ENCODE assay signal across 14 cellular contexts in the genomic region with DNA sequence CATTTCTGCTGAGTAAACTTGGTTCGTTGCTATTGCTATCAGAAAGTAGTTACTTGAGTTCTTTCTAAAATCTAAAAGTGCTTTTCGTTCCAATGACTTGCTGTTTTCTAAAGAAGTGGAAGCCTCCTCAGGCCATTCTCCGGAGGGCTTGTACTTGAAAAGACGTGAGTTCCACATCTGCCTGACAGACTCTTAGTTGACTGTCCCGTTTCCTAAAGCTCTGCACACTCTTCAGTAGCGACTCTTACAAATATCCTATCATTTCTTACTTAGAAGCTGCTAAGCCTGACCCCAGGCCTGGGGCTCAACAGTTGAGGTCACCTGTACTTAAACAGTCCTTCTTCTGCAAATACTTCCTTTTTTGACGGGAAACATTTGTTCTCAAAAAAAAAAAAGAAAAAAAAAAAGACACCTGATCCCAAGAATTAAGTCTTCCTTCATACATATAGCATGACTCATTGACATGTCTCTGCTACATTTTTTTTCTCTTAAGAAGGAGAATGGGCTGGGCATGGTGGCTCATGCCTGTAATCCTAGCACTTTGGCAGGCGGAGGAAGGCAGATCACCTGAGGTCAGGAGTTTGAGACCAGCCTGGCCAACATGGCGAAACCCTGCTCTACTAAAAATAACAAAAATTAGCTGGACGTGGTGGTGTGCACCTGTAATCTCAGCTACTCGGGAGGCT.
DNase-seq lines count a peak whose midpoint lies in the region; ATAC-seq, FAIRE-seq and TF ChIP-seq lines count a peak whose summit lies in the region.
"Had no signal": no experiment of that assay in that cellular context is flagged by ENCODE, and none has a peak within 500 bp of the region (broad histone marks: within the 10 kb centered on the region; RNA-seq: fewer than 3 reads in every experiment).

No MANE protein-coding gene starts in this region.

- 36 to 43% methylated on average over 10 to 11 of the region's 11 CpGs for WGBS in esophagus squamous epithelium, 2 donors
- WGBS in right cardiac atrium = 77% methylated on average over 11 of the region's 11 CpGs

- DNase-seq in ELR (ENCODE audit: low read depth) (peak; percentile 39), RCC 7860 (ENCODE audit: low spot score) (peak; percentile 20), esophagus squamous epithelium (lab: John Stamatoyannopoulos, UW) (no peak), retinal pigment epithelial cell (ENCODE audit: low read depth) (peak; percentile 26), WERI-Rb-1 (no peak), mucosa of descending colon (no peak), right cardiac atrium (no peak), GOT3 (lab: John Stamatoyannopoulos, UW) (no peak)
- DNase-seq: activated CD4-positive, alpha-beta T cell treated with anti-CD3 and anti-CD28 coated beads for 4 hours; activated CD8-positive, alpha-beta memory T cell treated with anti-CD3 and anti-CD28 coated beads, Interleukin-2, amount 50 U/mL, for 4 hours; COR-L47; NCI-H510A had no signal

- no peaks in the 10 kb centered on the region for H3K9me3 ChIP-seq in esophagus squamous epithelium
- H3K9me3 ChIP-seq in WERI-Rb-1 (ENCODE audit: severe bottlenecking) = peaks cover 2% of the 10 kb centered on the region
- H3K9me3 ChIP-seq in mucosa of descending colon = no peaks in the 10 kb centered on the region
- H3K9me3 ChIP-seq in right cardiac atrium (ENCODE audit: control insufficient read depth, low read length) = no peaks in the 10 kb centered on the region

- no peak overlapping the region for H3K4me3 ChIP-seq in esophagus squamous epithelium
- no peak overlapping the region for H3K4me3 ChIP-seq in retinal pigment epithelial cell (ENCODE audit: low read length)
- H3K4me3 ChIP-seq in WERI-Rb-1 (ENCODE audit: low read depth, low read length) = no peak overlapping the region
- no peak overlapping the region for H3K4me3 ChIP-seq in mucosa of descending colon
- no peak overlapping the region for H3K4me3 ChIP-seq in right cardiac atrium (ENCODE audit: low read length)
- H3K4me3 ChIP-seq: coronary artery, GM12878 had no signal

- peak overlapping the region in 3 of 4 donors; percentile 15 to 65 (median 16) for H3K27ac ChIP-seq in esophagus squamous epithelium
- no peak overlapping the region for H3K27ac ChIP-seq in WERI-Rb-1
- H3K27ac ChIP-seq in right cardiac atrium (ENCODE audit: low read length) = no peak overlapping the region
- H3K27ac ChIP-seq: coronary artery had no signal

- intact Hi-C loops in esophagus squamous epithelium (cut with DNase I) = loop anchor here (5.0 kb wide), 1 partner anchor 37 kb away; no protein-coding TSS in a partner anchor
- intact Hi-C loops in mucosa of descending colon (cut with DNase I, micrococcal nuclease) = no loop called here
- intact Hi-C loops in right cardiac atrium (cut with DNase I) = loop anchor here in 2 of 4 donors (5.0 to 10.0 kb wide), 3 partner anchors 37 to 195 kb away; no protein-coding TSS in a partner anchor

- no peak for TF ChIP-seq POLR2A in esophagus squamous epithelium (IDR thresholded peaks at IDR 0.05)

- ATAC-seq in mucosa of descending colon (no peak), right cardiac atrium (no peak)

- peaks cover 0 to 8% (median 0%) of the 10 kb centered on the region in 4 donors for H3K27me3 ChIP-seq in esophagus squamous epithelium
- H3K27me3 ChIP-seq in WERI-Rb-1 (ENCODE audit: insufficient read depth, low read depth, severe bottlenecking) = no peaks in the 10 kb centered on the region
- H3K27me3 ChIP-seq in right cardiac atrium (ENCODE audit: control insufficient read depth, insufficient read depth) = no peaks in the 10 kb centered on the region

- FAIRE-seq in RCC 7860 (lab: Jason Lieb, UNC) = no peak

- H3K4me1 ChIP-seq in esophagus squamous epithelium = peaks cover 0 to 5% (median 0%) of the 10 kb centered on the region in 3 donors
- H3K4me1 ChIP-seq in mucosa of descending colon (ENCODE audit: low read depth) = no peaks in the 10 kb centered on the region
- no peaks in the 10 kb centered on the region for H3K4me1 ChIP-seq in right cardiac atrium (ENCODE audit: control insufficient read depth, insufficient read depth, low read length)

- no peak for TF ChIP-seq CTCF in esophagus squamous epithelium (IDR thresholded peaks at IDR 0.05)
- TF ChIP-seq CTCF in retinal pigment epithelial cell (conservative IDR thresholded peaks at IDR 0.05; ENCODE audit: low read depth, low read length) = no peak
- no peak for TF ChIP-seq CTCF in WERI-Rb-1 (IDR thresholded peaks at IDR 0.05; ENCODE audit: low read depth, low read length)
- TF ChIP-seq CTCF in mucosa of descending colon (IDR thresholded peaks at IDR 0.05) = no peak

- H3K36me3 ChIP-seq in esophagus squamous epithelium = peaks cover 0 to 10% (median 0%) of the 10 kb centered on the region in 3 donors
- H3K36me3 ChIP-seq in WERI-Rb-1 = no peaks in the 10 kb centered on the region
- H3K36me3 ChIP-seq in mucosa of descending colon (ENCODE audit: low read depth) = no peaks in the 10 kb centered on the region

Comparison
In these comparisons a context has a peak if more than half of its experiments do, and no peak if none do; other contexts are left out.
1. DNase-seq: peak in ELR (single experiment), RCC 7860 (single experiment) and retinal pigment epithelial cell (single experiment); none in esophagus squamous epithelium (single experiment), WERI-Rb-1 (single experiment), mucosa of descending colon (0 of 3), right cardiac atrium (0 of 3) and GOT3 (single experiment).
2. H3K27ac ChIP-seq: peak in esophagus squamous epithelium (3 of 4); none in WERI-Rb-1 (single experiment) and right cardiac atrium (single experiment).